1 cellular context compared by ENCODE assay signal in the genomic region with DNA sequence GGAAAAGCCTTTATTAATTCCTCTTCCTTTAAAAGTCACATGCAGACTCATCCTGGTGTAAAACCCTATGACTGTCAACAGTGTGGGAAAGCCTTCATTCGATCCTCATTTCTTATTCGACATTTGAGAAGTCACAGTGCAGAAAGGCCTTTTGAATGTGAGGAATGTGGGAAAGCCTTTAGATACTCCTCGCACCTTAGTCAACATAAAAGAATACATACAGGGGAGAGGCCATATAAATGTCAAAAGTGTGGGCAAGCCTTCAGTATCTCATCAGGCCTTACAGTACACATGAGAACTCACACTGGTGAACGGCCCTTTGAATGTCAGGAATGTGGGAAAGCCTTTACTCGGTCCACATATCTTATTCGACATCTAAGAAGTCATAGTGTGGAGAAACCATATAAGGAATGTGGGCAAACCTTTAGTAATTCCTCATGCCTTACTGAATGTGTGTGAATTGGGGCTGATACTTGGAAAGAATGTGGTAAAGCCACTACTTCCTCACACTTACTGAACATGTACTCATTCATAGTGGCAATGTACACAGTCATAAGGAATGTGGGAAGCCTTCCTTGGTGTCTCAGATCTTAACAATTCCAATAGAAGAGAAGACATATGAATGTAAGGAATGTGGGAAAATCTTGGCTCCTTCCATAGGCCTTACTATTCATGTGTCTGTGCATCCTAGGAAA.
TF ChIP-seq lines count a peak whose summit lies in the region.

No MANE protein-coding gene starts in this region.

TF ChIP-seq in H1, 55 proteins besides CTCF, POLR2A, EP300 and RAD21:
- no peak for TF ChIP-seq GABPA (IDR thresholded peaks at IDR 0.05; ENCODE audit: borderline replicate concordance, insufficient read depth, low read length)
- TF ChIP-seq HDAC2 (IDR thresholded peaks at IDR 0.05; ENCODE audit: borderline replicate concordance in 1 of 2, low read depth in 2 of 2, low read length in 2 of 2), result no peak
- no peak for TF ChIP-seq SUZ12 (IDR thresholded peaks at IDR 0.05; ENCODE audit: low read length)
- peak; percentile 100 for TF ChIP-seq ZNF274 (IDR thresholded peaks at IDR 0.05; ENCODE audit: borderline replicate concordance, extremely low read depth, low read length)
- TF ChIP-seq CBX5 (IDR thresholded peaks at IDR 0.05; ENCODE audit: low read depth, low read length), result no peak
- TF ChIP-seq EGR1 (IDR thresholded peaks at IDR 0.05; ENCODE audit: borderline replicate concordance, low read depth, low read length), result no peak
- no peak for TF ChIP-seq SAP30 (IDR thresholded peaks at IDR 0.05; ENCODE audit: insufficient read depth, insufficient replicate concordance, low read length)
- TF ChIP-seq SP1 (IDR thresholded peaks at IDR 0.05; ENCODE audit: low read depth, low read length), result no peak
